30 cellular contexts compared by ENCODE assay signal in the genomic region with DNA sequence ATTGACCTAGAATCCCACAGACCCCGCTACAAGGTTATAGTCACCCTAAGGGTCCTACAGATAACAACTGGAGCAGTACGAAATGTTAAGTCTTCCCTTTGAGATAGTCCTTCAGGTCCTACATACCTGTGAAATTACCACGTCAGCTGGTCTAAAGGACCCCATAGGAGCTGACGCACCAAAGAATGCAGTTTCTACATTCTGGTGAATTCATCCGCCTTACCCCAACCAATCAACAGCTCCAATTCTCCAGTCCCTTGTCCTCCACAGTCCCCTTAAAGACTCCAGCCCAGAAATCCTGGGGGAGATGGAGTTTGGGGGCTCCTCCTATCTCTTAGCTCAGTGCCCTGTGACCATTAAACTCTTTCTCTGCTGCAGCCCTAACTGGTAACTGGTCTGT. TPM values are rescaled to one million over a fixed set of nuclear protein-coding genes. Genes with fewer than 3 reads are reported as not detected.
DNase-seq lines count a peak whose midpoint lies in the region; ATAC-seq, FAIRE-seq and TF ChIP-seq lines count a peak whose summit lies in the region.
"Had no signal": no experiment of that assay in that cellular context is flagged by ENCODE, and none has a peak within 500 bp of the region (broad histone marks: within the 10 kb centered on the region; RNA-seq: fewer than 3 reads in every experiment).

No MANE protein-coding gene starts in this region.

- no peaks in the 10 kb centered on the region for H3K4me1 ChIP-seq in A549
- H3K4me1 ChIP-seq: BE2C, heart left ventricle, prostate gland, SJCRH30, tibial nerve had no signal

- POLR2A ChIA-PET in A549 (lab: Yijun Ruan, JAX), result no interaction called here

- ATAC-seq in A549, result no peak
- no peak for ATAC-seq in GM21367 (IDR thresholded peaks at IDR 0.05; ENCODE audit: unreplicated experiment)
- ATAC-seq: heart left ventricle, left ventricle myocardium superior, Panc1 had no signal

- TF ChIP-seq EP300 in A549 (IDR thresholded peaks at IDR 0.05), result no peak

- peak overlapping the region; percentile 3 for H3K4me3 Mint-ChIP-seq in Calu3 (ENCODE audit: low read depth, unreplicated experiment)

- no peak overlapping the region for H3K27ac Mint-ChIP-seq in Calu3 (ENCODE audit: unreplicated experiment)
- H3K27ac Mint-ChIP-seq: activated naive CD8-positive, alpha-beta T cell had no signal

- H3K4me3 ChIP-seq in A549, result no peak overlapping the region
- H3K4me3 ChIP-seq: coronary artery, heart left ventricle, prostate gland, SJCRH30, tibial nerve had no signal

- TF ChIP-seq CTCF in A549 (IDR thresholded peaks at IDR 0.05), result no peak
- no peak for TF ChIP-seq CTCF in Calu3 (IDR thresholded peaks at IDR 0.05; ENCODE audit: unreplicated experiment)

- peaks cover 38% of the 10 kb centered on the region for H3K27me3 Mint-ChIP-seq in Calu3 (ENCODE audit: unreplicated experiment)

- peak overlapping the region; percentile 32; the same call in 2 of the 3 replicates for H3K4me2 ChIP-seq in A549

- H3K27ac ChIP-seq in A549, result no peak overlapping the region
- H3K27ac ChIP-seq in epithelial cell of prostate, result peak overlapping the region; percentile 95
- H3K27ac ChIP-seq: coronary artery, heart left ventricle, neutrophil, prostate gland, SJCRH30, tibial nerve had no signal

- no peak for TF ChIP-seq RAD21 in A549 (conservative IDR thresholded peaks at IDR 0.05 in 1 of 2, IDR thresholded peaks at IDR 0.05 in 1 of 2)

- WGBS in A549 (ENCODE audit: missing lambda C conversion rate), result 41% methylated on average over 5 of the region's 5 CpGs

- no peaks in the 10 kb centered on the region for H3K9me3 Mint-ChIP-seq in Calu3 (ENCODE audit: low read depth, unreplicated experiment)

- DNase-seq in A549 (ENCODE audit: low read depth in 1 of 2, low spot score in 1 of 2) (no peak), Calu3 (no peak), M059J (ENCODE audit: low read depth) (peak; percentile 4), epithelial cell of prostate (ENCODE audit: low read depth, low spot score) (no peak), NCI-H1092 treated with DMSO at 0.1 percent for 48 hours (lab: John Stamatoyannopoulos, UW) (no peak), COLO829 (ENCODE audit: low spot score) (no peak), hippocampal formation (lab: John Stamatoyannopoulos, UW) (no peak)
- DNase-seq: activated CD4-positive, alpha-beta T cell treated with anti-CD3 and anti-CD28 coated beads for 48 hours; activated CD8-positive, alpha-beta memory T cell treated with anti-CD3 and anti-CD28 coated beads for 24 hours; aorta; BE2C; effector CD8-positive, alpha-beta T cell; heart left ventricle; Karpas-422; kidney; left ventricle myocardium superior; NCI-H146; SJCRH30; stimulated activated CD4-positive, alpha-beta T cell treated with anti-CD3 and anti-CD28 coated beads, Interleukin-4, amount 100 ng/mL, for 1 hour had no signal

- no peaks in the 10 kb centered on the region for H3K36me3 Mint-ChIP-seq in Calu3 (ENCODE audit: insufficient read depth, unreplicated experiment)
- H3K36me3 Mint-ChIP-seq: activated naive CD8-positive, alpha-beta T cell had no signal

- peaks cover 13% of the 10 kb centered on the region for H3K4me1 Mint-ChIP-seq in Calu3 (ENCODE audit: low read depth, unreplicated experiment)

- intact Hi-C loops in Calu3 (cut with micrococcal nuclease; ENCODE audit: unreplicated experiment), result loop anchor here (5.0 kb wide), 1 partner anchor 142 kb away; no protein-coding TSS in a partner anchor

- FAIRE-seq in A549 (lab: Jason Lieb, UNC), result no peak
- FAIRE-seq: kidney had no signal

- no TSS peak for BruUV-seq in Calu3 (replicated peaks; lab: Mats Ljungman, UMichigan)

- TF ChIP-seq POLR2A in A549 (IDR thresholded peaks at IDR 0.05; ENCODE audit: low read length), result no peak

- H3K9me3 ChIP-seq in A549, result no peaks in the 10 kb centered on the region; the same call in 2 of the 3 replicates
- H3K9me3 ChIP-seq: BE2C, heart left ventricle, neutrophil, prostate gland, SJCRH30 had no signal

- CTCF ChIA-PET in A549 (lab: Yijun Ruan, JAX), result interaction anchor here (3.9 kb wide), 1 partner anchor 155 kb away, joined by 19 read pairs; no protein-coding TSS in a partner anchor
- CTCF ChIA-PET in Calu3 (lab: Charles Lee), result interaction anchor here (1.4 kb wide), 1 partner anchor 155 kb away, joined by 7 read pairs; no protein-coding TSS in a partner anchor

TF ChIP-seq in A549, 52 proteins besides CTCF, POLR2A, EP300 and RAD21:
- no peak for TF ChIP-seq NFE2L2 (conservative IDR thresholded peaks at IDR 0.05; ENCODE audit: low read length)
- no peak for TF ChIP-seq FOSL2 (IDR thresholded peaks at IDR 0.05)
- no peak for TF ChIP-seq FOSL2 (CRISPR knock-in tag; IDR thresholded peaks at IDR 0.05)
- no peak for TF ChIP-seq ZNF302 (CRISPR knock-in tag; IDR thresholded peaks at IDR 0.05)
TF ChIP-seq in A549: peak in this region for 0.

RNA-seq across cellular contexts. Expression of gene PRMT8, which starts 36.2 kb away (rescaled TPM):
- not detected in 2 replicates for polyA plus RNA-seq in A549 (2011; rRNA removed)
- not detected in 2 replicates for polyA plus RNA-seq in A549 (2012; cell fraction: cytosol; rRNA removed)
- not detected in 2 replicates for polyA plus RNA-seq in A549 (2012; cell fraction: nucleus; rRNA removed)
- polyA plus RNA-seq in A549 (2017; fragmentation: RNase III; extraction: RNeasy Plus Mini Kit Qiagen cat#74134 plus additional on column Dnase treatment), result not detected in 3 replicates
- not detected in 2 replicates for polyA minus RNA-seq in A549 (2011; rRNA and poly(A)+ RNA removed)
- total RNA-seq in Calu3 (2022), result not detected in 2 replicates
- total RNA-seq in M059J (2014; rRNA removed; shearing (Covaris generic)), result not detected in 2 replicates
- total RNA-seq: aorta, epithelial cell of proximal tubule, fibroblast of villous mesenchyme, heart left ventricle, kidney, left ventricle myocardium superior, myocyte, sciatic nerve, SJCRH30, tibial nerve had no signal
- polyA plus RNA-seq: aorta, heart left ventricle had no signal
